ENCODE assay signal across 19 cellular contexts in the genomic region with DNA sequence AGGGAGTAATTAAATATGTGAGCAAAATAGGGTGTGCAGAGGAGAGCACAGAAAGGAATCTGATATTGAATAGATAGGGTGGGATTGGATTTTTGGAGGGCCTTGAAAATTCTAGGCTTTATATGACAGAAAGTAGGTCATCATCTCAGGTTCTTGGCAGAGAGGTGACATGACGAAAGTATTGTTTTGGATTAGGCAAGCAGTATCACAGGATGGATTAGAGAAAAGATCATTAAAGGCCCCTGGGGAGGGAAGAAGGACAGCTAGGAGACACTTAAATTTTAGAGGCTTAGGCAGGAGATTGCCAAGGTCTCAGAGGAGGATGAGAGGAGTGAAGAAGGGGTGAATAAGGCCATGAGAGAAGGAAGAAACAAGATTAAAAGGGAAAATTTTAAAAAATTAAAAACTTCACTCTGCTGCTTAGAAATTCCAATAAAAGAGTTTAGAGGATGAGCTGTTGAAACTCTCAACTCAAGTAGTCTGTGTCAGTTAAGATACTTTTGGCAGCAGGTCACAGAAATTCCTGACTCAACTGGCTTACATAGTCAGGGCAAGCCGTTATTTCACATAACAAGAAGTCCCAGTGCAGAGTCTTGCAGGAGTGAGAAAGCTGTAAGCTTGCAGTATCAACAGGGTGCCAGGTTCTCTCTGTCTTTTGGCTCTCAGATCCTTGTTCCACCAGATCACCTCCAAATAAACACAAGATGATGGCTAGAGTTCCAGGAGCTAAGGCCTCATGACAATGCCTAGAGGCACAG. TPM values are rescaled to one million over a fixed set of nuclear protein-coding genes. Genes with fewer than 3 reads are reported as not detected.
DNase-seq lines count a peak whose midpoint lies in the region; ATAC-seq and TF ChIP-seq lines count a peak whose summit lies in the region.
"Had no signal": no experiment of that assay in that cellular context is flagged by ENCODE, and none has a peak within 500 bp of the region (broad histone marks: within the 10 kb centered on the region; RNA-seq: fewer than 3 reads in every experiment).

No MANE protein-coding gene starts in this region.

- peaks cover 16% of the 10 kb centered on the region for H3K9me3 Mint-ChIP-seq in MCF 10A (ENCODE audit: unreplicated experiment)

- H3K4me1 Mint-ChIP-seq in MCF 10A (ENCODE audit: insufficient read depth, unreplicated experiment), result peaks cover 25% of the 10 kb centered on the region
- H3K4me1 Mint-ChIP-seq: activated naive CD8-positive, alpha-beta T cell treated with anti-CD3 and anti-CD28 coated beads, Interleukin-2, amount 10 ng/mL, durations not matched to agents 7 days and 5 days; CD4-positive, CD25-positive, alpha-beta regulatory T cell; central memory CD8-positive, alpha-beta T cell had no signal

- no peak for TF ChIP-seq EP300 in gastroesophageal sphincter (IDR thresholded peaks at IDR 0.05)

- H3K4me1 ChIP-seq in mammary epithelial cell (ENCODE audit: insufficient read depth, low read length) (peaks cover under 1% of the 10 kb centered on the region), gastroesophageal sphincter (no peaks in the 10 kb centered on the region), tibial artery (peaks cover 0 to 45% (median 2%) of the 10 kb centered on the region in 4 donors)
- H3K4me1 ChIP-seq: upper lobe of left lung had no signal

- H3K36me3 ChIP-seq in mammary epithelial cell (ENCODE audit: insufficient read depth, low read length) (no peaks in the 10 kb centered on the region), gastroesophageal sphincter (no peaks in the 10 kb centered on the region), tibial artery (peaks cover 0 to 5% (median 0%) of the 10 kb centered on the region in 3 donors)
- H3K36me3 ChIP-seq: upper lobe of left lung had no signal

- TF ChIP-seq CTCF in MCF 10A (IDR thresholded peaks at IDR 0.05; ENCODE audit: unreplicated experiment) (no peak), mammary epithelial cell (conservative IDR thresholded peaks at IDR 0.05 in 1 of 2, IDR thresholded peaks at IDR 0.05 in 1 of 2; ENCODE audit: extremely low read depth in 1 of 2, insufficient read depth in 1 of 2, low read depth in 1 of 2, low read length in 2 of 2) (no peak), gastroesophageal sphincter (IDR thresholded peaks at IDR 0.05) (no peak), tibial artery (IDR thresholded peaks at IDR 0.05) (no peak)

- no peak overlapping the region for H3K27ac ChIP-seq in mammary epithelial cell (ENCODE audit: insufficient read depth, low read depth, low read length)
- peak overlapping the region in 3 of 4 donors; percentile 24 to 47 (median 33) for H3K27ac ChIP-seq in gastroesophageal sphincter
- H3K27ac ChIP-seq in tibial artery, result peak overlapping the region in 1 of 2 donors; percentile 40
- H3K27ac ChIP-seq: upper lobe of left lung had no signal

- H2AFZ ChIP-seq in mammary epithelial cell (ENCODE audit: low read depth, low read length), result no peak overlapping the region

- no peak for TF ChIP-seq POLR2A in gastroesophageal sphincter (IDR thresholded peaks at IDR 0.05)

- BruUV-seq in MCF 10A (replicated peaks; lab: Mats Ljungman, UMichigan) (no TSS peak), mammary epithelial cell (replicated peaks; lab: Mats Ljungman, UMichigan) (no TSS peak)

- peaks cover 7% of the 10 kb centered on the region for H3K9me3 ChIP-seq in mammary epithelial cell (replicated peaks; ENCODE audit: insufficient read depth, low read length)
- H3K9me3 ChIP-seq in gastroesophageal sphincter, result peaks cover 0 to 26% (median 0%) of the 10 kb centered on the region in 3 donors
- H3K9me3 ChIP-seq in tibial artery, result peaks cover 0 to 12% (median 0%) of the 10 kb centered on the region in 3 donors

- dilution Hi-C loops in mammary epithelial cell (cut with HindIII; ENCODE audit: low sequenced_read_pairs), result no loop called here

- H3K79me2 ChIP-seq in mammary epithelial cell (ENCODE audit: insufficient read depth, low read length), result peaks cover 3% of the 10 kb centered on the region

- WGBS in mammary epithelial cell (ENCODE audit: low coverage, missing lambda C conversion rate), result 78% methylated on average over 2 of the region's 2 CpGs
- WGBS in gastroesophageal sphincter (ENCODE audit: low coverage in 1 of 2), 2 donors, result 49 to 56% methylated on average over 2 of the region's 2 CpGs

- in situ Hi-C loops in mammary epithelial cell (cut with MboI; ENCODE audit: low sequenced_read_pairs in 2 of 2), result loop anchor here in 1 of 2 donors (25.0 kb wide), 1 partner anchor 1102 kb away; no protein-coding TSS in a partner anchor

- peak overlapping the region; percentile 16 for H3K27ac Mint-ChIP-seq in MCF 10A (ENCODE audit: low read depth, unreplicated experiment)
- H3K27ac Mint-ChIP-seq: activated naive CD8-positive, alpha-beta T cell treated with anti-CD3 and anti-CD28 coated beads, Interleukin-2, amount 10 ng/mL, durations not matched to agents 7 days and 5 days; activated T-cell treated with anti-CD3 and anti-CD28 coated beads, Interleukin-2, amount 50 U/mL, for 24 hours; CD4-positive, CD25-positive, alpha-beta regulatory T cell had no signal

- H3K4me2 ChIP-seq in mammary epithelial cell (ENCODE audit: insufficient read depth, low read depth, low read length), result no peak overlapping the region

- H3K36me3 Mint-ChIP-seq in MCF 10A (ENCODE audit: insufficient read depth, unreplicated experiment), result no peaks in the 10 kb centered on the region
- H3K36me3 Mint-ChIP-seq: activated naive CD8-positive, alpha-beta T cell treated with anti-CD3 and anti-CD28 coated beads, Interleukin-2, amount 10 ng/mL, durations not matched to agents 7 days and 5 days; CD4-positive, CD25-positive, alpha-beta regulatory T cell had no signal

- DNase-seq in MCF 10A (ENCODE audit: unreplicated experiment), result peak; percentile 63
- no peak for DNase-seq in mammary epithelial cell
- DNase-seq in amniotic epithelial cell (ENCODE audit: low read depth), result peak; percentile 81
- DNase-seq in tibial artery, result peak; percentile 66
- no peak for DNase-seq in NCI-H187 (lab: John Stamatoyannopoulos, UW)
- DNase-seq in stimulated activated naive CD4-positive, alpha-beta T cell (lab: John Stamatoyannopoulos, UW), result no peak
- DNase-seq in NCI-H1092 treated with DMSO at 0.1 percent for 48 hours (lab: John Stamatoyannopoulos, UW), result no peak
- DNase-seq: 8988T; activated naive CD8-positive, alpha-beta T cell treated with anti-CD3 and anti-CD28 coated beads, Interleukin-2, amount 10 ng/mL, durations not matched to agents 7 days and 5 days; activated T-cell treated with anti-CD3 and anti-CD28 coated beads, Interleukin-2, amount 50 U/mL, for 24 hours; CD4-positive, CD25-positive, alpha-beta regulatory T cell; head of caudate nucleus; midbrain; NCI-H1417; stimulated activated CD4-positive, alpha-beta T cell treated with anti-CD3 and anti-CD28 coated beads, Interleukin-4, amount 100 ng/mL, for 24 hours; upper lobe of left lung had no signal

- POLR2A ChIA-PET in MCF 10A (lab: Yijun Ruan, JAX), result interaction anchor here (1.2 to 3.0 kb wide), 2 partner anchors 9 to 265 kb away, joined by 3 to 23 read pairs; no protein-coding TSS in a partner anchor

- H3K4me3 Mint-ChIP-seq in MCF 10A (ENCODE audit: unreplicated experiment), result no peak overlapping the region
- H3K4me3 Mint-ChIP-seq: activated naive CD8-positive, alpha-beta T cell treated with anti-CD3 and anti-CD28 coated beads, Interleukin-2, amount 10 ng/mL, durations not matched to agents 7 days and 5 days; activated T-cell treated with anti-CD3 and anti-CD28 coated beads, Interleukin-2, amount 50 U/mL, for 24 hours; CD4-positive, CD25-positive, alpha-beta regulatory T cell; central memory CD8-positive, alpha-beta T cell had no signal

- intact Hi-C loops in MCF 10A (cut with micrococcal nuclease) (no loop called here), mammary epithelial cell (cut with micrococcal nuclease) (no loop called here), tibial artery (cut with DNase I; ENCODE audit: low total_unique reads) (no loop called here)

- peak; percentile 91 for ATAC-seq in gastroesophageal sphincter

- no peaks in the 10 kb centered on the region for H4K20me1 ChIP-seq in mammary epithelial cell (ENCODE audit: insufficient read depth, low read length)

- H3K4me3 ChIP-seq in mammary epithelial cell (replicated peaks in 1 of 3; ENCODE audit: insufficient read depth in 1 of 3, low read depth in 2 of 3, low read length in 3 of 3), result no peak overlapping the region
- H3K4me3 ChIP-seq in gastroesophageal sphincter, result no peak overlapping the region
- H3K4me3 ChIP-seq in tibial artery, result no peak overlapping the region
- H3K4me3 ChIP-seq: K562, upper lobe of left lung had no signal

- no peaks in the 10 kb centered on the region for H3K27me3 Mint-ChIP-seq in MCF 10A (ENCODE audit: insufficient read depth, unreplicated experiment)
- H3K27me3 Mint-ChIP-seq: CD4-positive, CD25-positive, alpha-beta regulatory T cell; central memory CD8-positive, alpha-beta T cell had no signal

- CTCF ChIA-PET in MCF 10A (lab: Yijun Ruan, JAX), result interaction anchor here (0.5 to 1.0 kb wide), 5 partner anchors 319 to 1369 kb away, joined by 3 to 5 read pairs (median 3); no protein-coding TSS in a partner anchor
- CTCF ChIA-PET in mammary epithelial cell (lab: Charles Lee; ENCODE audit: low non-redundant PET), result no interaction called here

- H3K27me3 ChIP-seq in mammary epithelial cell (ENCODE audit: insufficient read depth, low read length) (no peaks in the 10 kb centered on the region), gastroesophageal sphincter (peaks cover 1% of the 10 kb centered on the region), tibial artery (no peaks in the 10 kb centered on the region)
- H3K27me3 ChIP-seq: upper lobe of left lung had no signal

- H3K9ac ChIP-seq in mammary epithelial cell (ENCODE audit: insufficient read depth, low read length), result no peak overlapping the region

RNA-seq across cellular contexts. Expression of a gene that starts 8.8 kb away (rescaled TPM):
- total RNA-seq in MCF 10A (2022) (8.4 and 9.7 TPM in 2 replicates), mammary epithelial cell (10 to 100 TPM in 1 of 2 donors, 1 to 10 TPM in 1; 3.0 to 31.2 TPM), gastroesophageal sphincter (10 to 100 TPM; 13.7 to 21.7 (median 16.5) TPM)
- 3.4 TPM for polyA plus RNA-seq in mammary epithelial cell
- polyA minus RNA-seq in mammary epithelial cell, result 0.83 TPM
- total RNA-seq: activated naive CD8-positive, alpha-beta T cell treated with anti-CD3 and anti-CD28 coated beads, Interleukin-2, amount 10 ng/mL, durations not matched to agents 7 days and 5 days; CD4-positive, CD25-positive, alpha-beta regulatory T cell had no signal
- polyA plus RNA-seq: CD4-positive, CD25-positive, alpha-beta regulatory T cell had no signal

Comparison
In these comparisons a context has a peak if more than half of its experiments do, and no peak if none do; other contexts are left out.
1. DNase-seq: peak in MCF 10A (single experiment), amniotic epithelial cell (single experiment) and tibial artery (2 of 2); none in mammary epithelial cell (single experiment), NCI-H187 (0 of 2), stimulated activated naive CD4-positive, alpha-beta T cell (0 of 6) and NCI-H1092 treated with DMSO at 0.1 percent for 48 hours (single experiment).